Comparison of ENCODE assay signal across 1 cellular context in genomic region chr18:63409301-63409700, GRCh38.
TF ChIP-seq lines count a peak whose summit lies in the region.

No MANE protein-coding gene starts in this region.

TF ChIP-seq in HepG2, 621 proteins besides CTCF, POLR2A, EP300 and RAD21:
- TF ChIP-seq REL (CRISPR knock-in tag; conservative IDR thresholded peaks at IDR 0.05): no peak
- TF ChIP-seq KIAA2018 (CRISPR knock-in tag; IDR thresholded peaks at IDR 0.05; ENCODE audit: borderline replicate concordance): no peak
- TF ChIP-seq RBM22 (optimal IDR thresholded peaks at IDR 0.05; ENCODE audit: low read length): no peak
- no peak for TF ChIP-seq GLI4 (CRISPR knock-in tag; IDR thresholded peaks at IDR 0.05; ENCODE audit: borderline replicate concordance)
- TF ChIP-seq CREBL2 (CRISPR knock-in tag; IDR thresholded peaks at IDR 0.05; ENCODE audit: borderline replicate concordance): no peak
- no peak for TF ChIP-seq HMG20A (CRISPR knock-in tag; IDR thresholded peaks at IDR 0.05; ENCODE audit: borderline replicate concordance)
- no peak for TF ChIP-seq HOXA5 (CRISPR knock-in tag; IDR thresholded peaks at IDR 0.05)
- no peak for TF ChIP-seq NRL (CRISPR knock-in tag; IDR thresholded peaks at IDR 0.05; ENCODE audit: borderline replicate concordance)
- TF ChIP-seq CBX1 (IDR thresholded peaks at IDR 0.05; ENCODE audit: low read depth): no peak
- TF ChIP-seq HDAC1 (CRISPR knock-in tag; IDR thresholded peaks at IDR 0.05): no peak
TF ChIP-seq in HepG2: peak in this region for 0.
